27 cellular contexts compared by ENCODE assay signal in genomic region chr11:2176389-2176900, GRCh38. TPM values are rescaled to one million over a fixed set of nuclear protein-coding genes. Genes with fewer than 3 reads are reported as not detected.
"Had no signal": no experiment of that assay in that cellular context is flagged by ENCODE, and none has a peak within 500 bp of the region (broad histone marks: within the 10 kb centered on the region; RNA-seq: fewer than 3 reads in every experiment).

No MANE protein-coding gene starts in this region.

- H3K36me3 ChIP-seq: esophagus muscularis mucosa, gastrocnemius medialis, heart right ventricle, ovary, spleen, tibial artery had no signal

- H3K4me1 Mint-ChIP-seq: naive thymus-derived CD4-positive, alpha-beta T cell; stimulated activated memory B cell treated with anti-CD40 and anti-IgM and Interleukin-4, amounts not matched to agents 10 μg/mL and 1 μg/mL and 100 μg/mL, for 72 hours had no signal

- H3K27ac Mint-ChIP-seq: dendritic cell treated with granulocyte-macrophage colony-stimulating factor and Interleukin-4, amounts not matched to agents 40 ng/mL and 50 ng/mL, for 4 days; effector memory CD8-positive, alpha-beta T cell; stimulated activated memory B cell treated with anti-CD40 and anti-IgM and Interleukin-4, amounts not matched to agents 10 μg/mL and 1 μg/mL and 100 μg/mL, for 72 hours; stimulated activated naive CD8-positive, alpha-beta T cell treated with anti-CD3 and anti-CD28 coated beads, Interleukin-15, Interleukin-2, amounts not matched to agents 100 ng/mL and 50 ng/mL, for 24 hours had no signal

- H3K4me3 Mint-ChIP-seq: dendritic cell treated with granulocyte-macrophage colony-stimulating factor and Interleukin-4, amounts not matched to agents 40 ng/mL and 50 ng/mL, for 4 days; effector memory CD8-positive, alpha-beta T cell; naive thymus-derived CD4-positive, alpha-beta T cell; stimulated activated memory B cell treated with anti-CD40 and anti-IgM and Interleukin-4, amounts not matched to agents 10 μg/mL and 1 μg/mL and 100 μg/mL, for 72 hours; stimulated activated naive CD8-positive, alpha-beta T cell treated with anti-CD3 and anti-CD28 coated beads, Interleukin-15, Interleukin-2, amounts not matched to agents 100 ng/mL and 50 ng/mL, for 24 hours had no signal

- H3K36me3 Mint-ChIP-seq: naive thymus-derived CD4-positive, alpha-beta T cell; stimulated activated memory B cell treated with anti-CD40 and anti-IgM and Interleukin-4, amounts not matched to agents 10 μg/mL and 1 μg/mL and 100 μg/mL, for 72 hours had no signal

- H3K4me3 ChIP-seq: esophagus muscularis mucosa, gastrocnemius medialis, heart right ventricle, ovary, spleen, tibial artery had no signal

- H3K27ac ChIP-seq: esophagus muscularis mucosa, gastrocnemius medialis, heart right ventricle, ovary, spleen, tibial artery had no signal

- DNase-seq: effector memory CD8-positive, alpha-beta T cell; gastrocnemius medialis; heart right ventricle; naive thymus-derived CD4-positive, alpha-beta T cell; ovary; right cardiac atrium; spleen; stimulated activated CD4-positive, alpha-beta T cell treated with anti-CD3 and anti-CD28 coated beads, Interleukin-15, amount 100 ng/mL, for 24 hours; stimulated activated CD4-positive, alpha-beta T cell treated with anti-CD3 and anti-CD28 coated beads, Interleukin-1b, Interleukin-23, amount 100 ng/mL, for 48 hours; stimulated activated CD4-positive, alpha-beta T cell treated with anti-CD3 and anti-CD28 coated beads, Interleukin-4, amount 100 ng/mL, for 24 hours; tibial artery had no signal

- H3K27me3 ChIP-seq: ovary had no signal

- H3K4me1 ChIP-seq: esophagus muscularis mucosa, gastrocnemius medialis, heart right ventricle, spleen, tibial artery had no signal

- FAIRE-seq: colon, islet of Langerhans had no signal

- ATAC-seq: effector memory CD8-positive, alpha-beta T cell; gastrocnemius medialis; left lobe of liver; naive thymus-derived CD4-positive, alpha-beta T cell; stimulated activated memory B cell treated with anti-CD40 and anti-IgM and Interleukin-4, amounts not matched to agents 10 μg/mL and 1 μg/mL and 100 μg/mL, for 72 hours had no signal

- H3K9me3 ChIP-seq: esophagus muscularis mucosa, gastrocnemius medialis, heart right ventricle, ovary, spleen, tibial artery had no signal

- H3K9me3 Mint-ChIP-seq: dendritic cell treated with granulocyte-macrophage colony-stimulating factor and Interleukin-4, amounts not matched to agents 40 ng/mL and 50 ng/mL, for 4 days; effector memory CD8-positive, alpha-beta T cell; stimulated activated memory B cell treated with anti-CD40 and anti-IgM and Interleukin-4, amounts not matched to agents 10 μg/mL and 1 μg/mL and 100 μg/mL, for 72 hours; stimulated activated naive CD8-positive, alpha-beta T cell treated with anti-CD3 and anti-CD28 coated beads, Interleukin-15, Interleukin-2, amounts not matched to agents 100 ng/mL and 50 ng/mL, for 24 hours had no signal

- H3K27me3 Mint-ChIP-seq: naive thymus-derived CD4-positive, alpha-beta T cell; stimulated activated naive CD8-positive, alpha-beta T cell treated with anti-CD3 and anti-CD28 coated beads, Interleukin-15, Interleukin-2, amounts not matched to agents 100 ng/mL and 50 ng/mL, for 24 hours had no signal

RNA-seq across cellular contexts. Expression of gene TH, which starts 4.8 kb away (rescaled TPM):
- total RNA-seq: fibroblast of villous mesenchyme; gastrocnemius medialis; heart right ventricle; left lobe of liver; mesenteric fat pad; mononuclear cell; naive thymus-derived CD4-positive, alpha-beta T cell; right cardiac atrium; skeletal muscle tissue had no signal

RNA-seq across cellular contexts. Expression of gene INS, which starts 15.4 kb away (rescaled TPM):
- total RNA-seq: esophagus muscularis mucosa; fibroblast of villous mesenchyme; gastrocnemius medialis; left lobe of liver; lower leg skin; mammary epithelial cell; mononuclear cell; naive thymus-derived CD4-positive, alpha-beta T cell; posterior vena cava; skeletal muscle tissue; temporal lobe; ureter had no signal

RNA-seq across cellular contexts. Expression of gene IGF2, which starts 37.3 kb away (rescaled TPM):
- total RNA-seq: mononuclear cell had no signal
